Comparison of ENCODE assay signal across 21 cellular contexts in genomic region chr1:53495608-53496345, GRCh38. TPM values are rescaled to one million over a fixed set of nuclear protein-coding genes. Genes with fewer than 3 reads are reported as not detected.
"Had no signal": no experiment of that assay in that cellular context is flagged by ENCODE, and none has a peak within 500 bp of the region (broad histone marks: within the 10 kb centered on the region; RNA-seq: fewer than 3 reads in every experiment).

No MANE protein-coding gene starts in this region.

- H3K36me3 Mint-ChIP-seq: activated naive CD8-positive, alpha-beta T cell; memory B cell; naive thymus-derived CD4-positive, alpha-beta T cell had no signal

- H3K4me3 Mint-ChIP-seq: activated CD4-positive, alpha-beta T cell treated with anti-CD3 and anti-CD28 coated beads for 36 hours; activated CD8-positive, alpha-beta T cell treated with anti-CD3 and anti-CD28 coated beads for 36 hours; activated naive CD8-positive, alpha-beta T cell; activated T-cell treated with anti-CD3 and anti-CD28 coated beads, Interleukin-2, amount 50 U/mL, for 4 hours; dendritic cell treated with granulocyte-macrophage colony-stimulating factor and Interleukin-4, amounts not matched to agents 40 ng/mL and 50 ng/mL, for 4 days; memory B cell; naive thymus-derived CD4-positive, alpha-beta T cell; stimulated activated naive CD8-positive, alpha-beta T cell treated with anti-CD3 and anti-CD28 coated beads, Interleukin-15, amount 100 ng/mL, for 72 hours; T-helper 1 cell treated with Interleukin-12 subunit alpha and Interleukin-12 subunit beta and Interleukin-4 antibody, amounts not matched to agents 30 μg/mL and 1 μg/mL, for 36 hours had no signal

- H3K27ac ChIP-seq: epithelial cell of prostate, neutrophil, testis, upper lobe of left lung had no signal

- H3K9me3 Mint-ChIP-seq: activated CD8-positive, alpha-beta T cell treated with anti-CD3 and anti-CD28 coated beads for 36 hours; activated T-cell treated with anti-CD3 and anti-CD28 coated beads, Interleukin-2, amount 50 U/mL, for 4 hours; dendritic cell treated with granulocyte-macrophage colony-stimulating factor and Interleukin-4, amounts not matched to agents 40 ng/mL and 50 ng/mL, for 4 days; memory B cell; stimulated activated naive CD8-positive, alpha-beta T cell treated with anti-CD3 and anti-CD28 coated beads, Interleukin-15, amount 100 ng/mL, for 72 hours; T-helper 1 cell treated with Interleukin-12 subunit alpha and Interleukin-12 subunit beta and Interleukin-4 antibody, amounts not matched to agents 30 μg/mL and 1 μg/mL, for 36 hours had no signal

- H3K27ac Mint-ChIP-seq: activated CD4-positive, alpha-beta T cell treated with anti-CD3 and anti-CD28 coated beads for 36 hours; activated CD8-positive, alpha-beta T cell treated with anti-CD3 and anti-CD28 coated beads for 36 hours; activated naive CD8-positive, alpha-beta T cell; dendritic cell treated with granulocyte-macrophage colony-stimulating factor and Interleukin-4, amounts not matched to agents 40 ng/mL and 50 ng/mL, for 4 days; memory B cell; naive thymus-derived CD4-positive, alpha-beta T cell; stimulated activated naive CD8-positive, alpha-beta T cell treated with anti-CD3 and anti-CD28 coated beads, Interleukin-15, amount 100 ng/mL, for 72 hours; T-helper 1 cell treated with Interleukin-12 subunit alpha and Interleukin-12 subunit beta and Interleukin-4 antibody, amounts not matched to agents 30 μg/mL and 1 μg/mL, for 36 hours had no signal

- H3K36me3 ChIP-seq: neutrophil, upper lobe of left lung had no signal

- H3K4me3 ChIP-seq: mucosa of descending colon, smooth muscle cell, testis, upper lobe of left lung had no signal

- H3K4me1 Mint-ChIP-seq: activated CD4-positive, alpha-beta T cell treated with anti-CD3 and anti-CD28 coated beads for 36 hours; memory B cell had no signal

- H3K4me1 ChIP-seq: testis, upper lobe of left lung had no signal

- H3K9me3 ChIP-seq: mucosa of descending colon, neutrophil, testis, upper lobe of left lung had no signal

- DNase-seq: activated CD4-positive, alpha-beta T cell treated with anti-CD3 and anti-CD28 coated beads for 36 hours; activated CD8-positive, alpha-beta T cell treated with anti-CD3 and anti-CD28 coated beads for 36 hours; activated gamma-delta T cell; activated T-cell treated with anti-CD3 and anti-CD28 coated beads, Interleukin-2, amount 50 U/mL, for 4 hours; glutamatergic neuron; hypothalamus; left ventricle myocardium superior; mucosa of descending colon; naive thymus-derived CD4-positive, alpha-beta T cell; retina; stimulated activated naive CD8-positive, alpha-beta T cell treated with anti-CD3 and anti-CD28 coated beads, Interleukin-15, amount 100 ng/mL, for 72 hours; testis; upper lobe of left lung had no signal

- ATAC-seq: activated CD4-positive, alpha-beta T cell treated with anti-CD3 and anti-CD28 coated beads for 36 hours; activated CD8-positive, alpha-beta T cell treated with anti-CD3 and anti-CD28 coated beads for 36 hours; activated T-cell treated with anti-CD3 and anti-CD28 coated beads, Interleukin-2, amount 50 U/mL, for 4 hours; left ventricle myocardium superior; mucosa of descending colon; naive thymus-derived CD4-positive, alpha-beta T cell; stimulated activated naive CD8-positive, alpha-beta T cell treated with anti-CD3 and anti-CD28 coated beads, Interleukin-15, amount 100 ng/mL, for 72 hours had no signal

- H3K4me2 ChIP-seq: smooth muscle cell had no signal

- H3K27me3 ChIP-seq: testis, upper lobe of left lung had no signal

- H3K27me3 Mint-ChIP-seq: activated CD8-positive, alpha-beta T cell treated with anti-CD3 and anti-CD28 coated beads for 36 hours; activated naive CD8-positive, alpha-beta T cell; dendritic cell treated with granulocyte-macrophage colony-stimulating factor and Interleukin-4, amounts not matched to agents 40 ng/mL and 50 ng/mL, for 4 days had no signal

RNA-seq across cellular contexts. Expression of gene DMRTB1, which starts 36.6 kb away (rescaled TPM):
- total RNA-seq: activated CD8-positive, alpha-beta T cell treated with anti-CD3 and anti-CD28 coated beads for 36 hours; activated T-cell treated with anti-CD3 and anti-CD28 coated beads, Interleukin-2, amount 50 U/mL, for 4 hours; kidney epithelial cell; left ventricle myocardium superior; mucosa of descending colon; naive thymus-derived CD4-positive, alpha-beta T cell; smooth muscle cell; upper lobe of left lung had no signal
- polyA plus RNA-seq: naive thymus-derived CD4-positive, alpha-beta T cell; smooth muscle cell had no signal
